In the genomic region with DNA sequence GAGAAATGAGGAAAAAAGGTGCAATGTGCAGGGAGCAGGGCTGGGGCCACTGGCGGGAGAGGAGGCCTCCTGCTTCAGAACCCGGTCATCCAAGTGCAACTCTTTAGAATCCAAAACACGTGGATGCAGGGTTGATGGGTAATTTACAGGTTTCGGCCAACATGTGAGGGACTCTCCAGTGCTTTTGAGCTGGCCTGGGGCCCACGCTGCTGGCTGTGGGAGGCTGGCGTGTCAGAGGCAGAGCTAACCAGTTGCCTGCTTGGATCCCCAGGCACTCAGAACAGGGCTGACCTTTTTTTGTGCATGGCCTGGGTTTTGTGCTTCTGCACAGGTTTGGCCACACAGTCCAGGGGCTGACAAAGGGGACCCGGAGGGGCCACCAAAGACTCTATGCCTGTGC, we compare ENCODE assay signal across 17 cellular contexts.
DNase-seq lines count a peak whose midpoint lies in the region; ATAC-seq and TF ChIP-seq lines count a peak whose summit lies in the region.
"Had no signal": no experiment of that assay in that cellular context is flagged by ENCODE, and none has a peak within 500 bp of the region (broad histone marks: within the 10 kb centered on the region; RNA-seq: fewer than 3 reads in every experiment).

No MANE protein-coding gene starts in this region.

- ATAC-seq in right lobe of liver, result no peak
- no peak for ATAC-seq in HG03460 (IDR thresholded peaks at IDR 0.05; ENCODE audit: unreplicated experiment)
- ATAC-seq in HG03135 (IDR thresholded peaks at IDR 0.05; ENCODE audit: unreplicated experiment), result no peak
- ATAC-seq: T-cell had no signal

- TF ChIP-seq EP300 in stomach (IDR thresholded peaks at IDR 0.05), result no peak

- H3K36me3 ChIP-seq in right lobe of liver, result no peaks in the 10 kb centered on the region
- H3K36me3 ChIP-seq in stomach, result no peaks in the 10 kb centered on the region
- H3K36me3 ChIP-seq: SJCRH30 had no signal

- H3K9me3 ChIP-seq in right lobe of liver (no peaks in the 10 kb centered on the region), stomach (no peaks in the 10 kb centered on the region)
- H3K9me3 ChIP-seq: SJCRH30 had no signal

- H3K27ac ChIP-seq in 22Rv1, result peak overlapping the region; percentile 97
- H3K27ac ChIP-seq in right lobe of liver, result peak overlapping the region; percentile 52 to 96 (median 92)
- H3K27ac ChIP-seq in stomach, result peak overlapping the region; percentile 2 to 88 (median 82)
- H3K27ac ChIP-seq: SJCRH30 had no signal

- no peaks in the 10 kb centered on the region for H3K27me3 ChIP-seq in right lobe of liver
- H3K27me3 ChIP-seq in stomach, result no peaks in the 10 kb centered on the region
- H3K27me3 ChIP-seq: SJCRH30 had no signal

- H3K4me3 ChIP-seq in right lobe of liver (no peak overlapping the region), stomach (no peak overlapping the region)
- H3K4me3 ChIP-seq: SJCRH30 had no signal

- intact Hi-C loops in right lobe of liver (cut with DNase I) (no loop called here), stomach (cut with DNase I; ENCODE audit: low total_unique reads) (no loop called here)

- H3K4me1 ChIP-seq in right lobe of liver (peaks cover 5 to 91% (median 45%) of the 10 kb centered on the region in 4 donors), stomach (peaks cover 58 to 87% (median 82%) of the 10 kb centered on the region in 4 donors)

- TF ChIP-seq CTCF in 22Rv1 (IDR thresholded peaks at IDR 0.05), result no peak
- TF ChIP-seq CTCF in right lobe of liver (IDR thresholded peaks at IDR 0.05), result no peak
- TF ChIP-seq CTCF in stomach (IDR thresholded peaks at IDR 0.05), result no peak

- 100% methylated on average over 1 of the region's 7 CpGs for WGBS in right lobe of liver (ENCODE audit: insufficient coverage, low coverage, low lambda C conversion rate, missing lambda C conversion rate)
- 78 to 90% (median 90%) methylated on average over 7 of the region's 7 CpGs for WGBS in stomach, 5 donors

- TF ChIP-seq POLR2A in right lobe of liver (IDR thresholded peaks at IDR 0.05), result no peak
- TF ChIP-seq POLR2A in stomach (IDR thresholded peaks at IDR 0.05), result no peak

- DNase-seq in NCI-H2029 treated with DMSO at 0.1 percent for 48 hours (lab: John Stamatoyannopoulos, UW) (peak; percentile 64), right lobe of liver (no peak), stomach (no peak), NCI-H2227 treated with DMSO at 0.1 percent for 48 hours (lab: John Stamatoyannopoulos, UW) (no peak)
- DNase-seq: CD4-positive, alpha-beta memory T cell; DMS153; GDM1; Karpas-422; NCI-H187; NCI-H510A treated with DMSO at 0.1 percent for 48 hours; NCI-H774; OCI-M1; SJCRH30; T-cell had no signal
